ENCODE assay signal across 1 cellular context in genomic region chr10:60257767-60258428, GRCh38.
TF ChIP-seq lines count a peak whose summit lies in the region.

No MANE protein-coding gene starts in this region.

TF ChIP-seq in GM23338, 12 proteins besides CTCF, POLR2A, EP300 and RAD21 (continued from another document):
- TF ChIP-seq, protein P1, sequence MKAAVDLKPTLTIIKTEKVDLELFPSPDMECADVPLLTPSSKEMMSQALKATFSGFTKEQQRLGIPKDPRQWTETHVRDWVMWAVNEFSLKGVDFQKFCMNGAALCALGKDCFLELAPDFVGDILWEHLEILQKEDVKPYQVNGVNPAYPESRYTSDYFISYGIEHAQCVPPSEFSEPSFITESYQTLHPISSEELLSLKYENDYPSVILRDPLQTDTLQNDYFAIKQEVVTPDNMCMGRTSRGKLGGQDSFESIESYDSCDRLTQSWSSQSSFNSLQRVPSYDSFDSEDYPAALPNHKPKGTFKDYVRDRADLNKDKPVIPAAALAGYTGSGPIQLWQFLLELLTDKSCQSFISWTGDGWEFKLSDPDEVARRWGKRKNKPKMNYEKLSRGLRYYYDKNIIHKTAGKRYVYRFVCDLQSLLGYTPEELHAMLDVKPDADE (IDR thresholded peaks at IDR 0.05): no peak
- no peak for TF ChIP-seq CREB1 (CRISPR knock-in tag; IDR thresholded peaks at IDR 0.05; ENCODE audit: low read depth)
- TF ChIP-seq JUNB (IDR thresholded peaks at IDR 0.05; ENCODE audit: unreplicated experiment): no peak
- TF ChIP-seq, protein P2, sequence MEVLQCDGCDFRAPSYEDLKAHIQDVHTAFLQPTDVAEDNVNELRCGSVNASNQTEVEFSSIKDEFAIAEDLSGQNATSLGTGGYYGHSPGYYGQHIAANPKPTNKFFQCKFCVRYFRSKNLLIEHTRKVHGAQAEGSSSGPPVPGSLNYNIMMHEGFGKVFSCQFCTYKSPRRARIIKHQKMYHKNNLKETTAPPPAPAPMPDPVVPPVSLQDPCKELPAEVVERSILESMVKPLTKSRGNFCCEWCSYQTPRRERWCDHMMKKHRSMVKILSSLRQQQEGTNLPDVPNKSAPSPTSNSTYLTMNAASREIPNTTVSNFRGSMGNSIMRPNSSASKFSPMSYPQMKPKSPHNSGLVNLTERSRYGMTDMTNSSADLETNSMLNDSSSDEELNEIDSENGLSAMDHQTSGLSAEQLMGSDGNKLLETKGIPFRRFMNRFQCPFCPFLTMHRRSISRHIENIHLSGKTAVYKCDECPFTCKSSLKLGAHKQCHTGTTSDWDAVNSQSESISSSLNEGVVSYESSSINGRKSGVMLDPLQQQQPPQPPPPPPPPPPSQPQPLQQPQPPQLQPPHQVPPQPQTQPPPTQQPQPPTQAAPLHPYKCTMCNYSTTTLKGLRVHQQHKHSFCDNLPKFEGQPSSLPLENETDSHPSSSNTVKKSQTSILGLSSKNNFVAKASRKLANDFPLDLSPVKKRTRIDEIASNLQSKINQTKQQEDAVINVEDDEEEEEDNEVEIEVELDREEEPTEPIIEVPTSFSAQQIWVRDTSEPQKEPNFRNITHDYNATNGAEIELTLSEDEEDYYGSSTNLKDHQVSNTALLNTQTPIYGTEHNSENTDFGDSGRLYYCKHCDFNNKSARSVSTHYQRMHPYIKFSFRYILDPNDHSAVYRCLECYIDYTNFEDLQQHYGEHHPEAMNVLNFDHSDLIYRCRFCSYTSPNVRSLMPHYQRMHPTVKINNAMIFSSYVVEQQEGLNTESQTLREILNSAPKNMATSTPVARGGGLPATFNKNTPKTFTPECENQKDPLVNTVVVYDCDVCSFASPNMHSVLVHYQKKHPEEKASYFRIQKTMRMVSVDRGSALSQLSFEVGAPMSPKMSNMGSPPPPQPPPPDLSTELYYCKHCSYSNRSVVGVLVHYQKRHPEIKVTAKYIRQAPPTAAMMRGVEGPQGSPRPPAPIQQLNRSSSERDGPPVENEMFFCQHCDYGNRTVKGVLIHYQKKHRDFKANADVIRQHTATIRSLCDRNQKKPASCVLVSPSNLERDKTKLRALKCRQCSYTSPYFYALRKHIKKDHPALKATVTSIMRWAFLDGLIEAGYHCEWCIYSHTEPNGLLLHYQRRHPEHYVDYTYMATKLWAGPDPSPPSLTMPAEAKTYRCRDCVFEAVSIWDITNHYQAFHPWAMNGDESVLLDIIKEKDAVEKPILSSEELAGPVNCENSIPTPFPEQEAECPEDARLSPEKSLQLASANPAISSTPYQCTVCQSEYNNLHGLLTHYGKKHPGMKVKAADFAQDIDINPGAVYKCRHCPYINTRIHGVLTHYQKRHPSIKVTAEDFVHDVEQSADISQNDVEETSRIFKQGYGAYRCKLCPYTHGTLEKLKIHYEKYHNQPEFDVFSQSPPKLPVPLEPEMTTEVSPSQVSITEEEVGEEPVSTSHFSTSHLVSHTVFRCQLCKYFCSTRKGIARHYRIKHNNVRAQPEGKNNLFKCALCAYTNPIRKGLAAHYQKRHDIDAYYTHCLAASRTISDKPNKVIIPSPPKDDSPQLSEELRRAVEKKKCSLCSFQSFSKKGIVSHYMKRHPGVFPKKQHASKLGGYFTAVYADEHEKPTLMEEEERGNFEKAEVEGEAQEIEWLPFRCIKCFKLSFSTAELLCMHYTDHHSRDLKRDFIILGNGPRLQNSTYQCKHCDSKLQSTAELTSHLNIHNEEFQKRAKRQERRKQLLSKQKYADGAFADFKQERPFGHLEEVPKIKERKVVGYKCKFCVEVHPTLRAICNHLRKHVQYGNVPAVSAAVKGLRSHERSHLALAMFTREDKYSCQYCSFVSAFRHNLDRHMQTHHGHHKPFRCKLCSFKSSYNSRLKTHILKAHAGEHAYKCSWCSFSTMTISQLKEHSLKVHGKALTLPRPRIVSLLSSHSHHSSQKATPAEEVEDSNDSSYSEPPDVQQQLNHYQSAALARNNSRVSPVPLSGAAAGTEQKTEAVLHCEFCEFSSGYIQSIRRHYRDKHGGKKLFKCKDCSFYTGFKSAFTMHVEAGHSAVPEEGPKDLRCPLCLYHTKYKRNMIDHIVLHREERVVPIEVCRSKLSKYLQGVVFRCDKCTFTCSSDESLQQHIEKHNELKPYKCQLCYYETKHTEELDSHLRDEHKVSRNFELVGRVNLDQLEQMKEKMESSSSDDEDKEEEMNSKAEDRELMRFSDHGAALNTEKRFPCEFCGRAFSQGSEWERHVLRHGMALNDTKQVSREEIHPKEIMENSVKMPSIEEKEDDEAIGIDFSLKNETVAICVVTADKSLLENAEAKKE (CRISPR knock-in tag; IDR thresholded peaks at IDR 0.05): no peak
- TF ChIP-seq EZH2phosphoT487 (IDR thresholded peaks at IDR 0.05; ENCODE audit: unreplicated experiment): no peak
- no peak for TF ChIP-seq EZH2 (IDR thresholded peaks at IDR 0.05; ENCODE audit: low read depth, unreplicated experiment)
- no peak for TF ChIP-seq STAT1 (IDR thresholded peaks at IDR 0.05; ENCODE audit: unreplicated experiment)
- no peak for TF ChIP-seq POLR2AphosphoS5 (IDR thresholded peaks at IDR 0.05; ENCODE audit: low read depth)
- no peak for TF ChIP-seq ZNF114 (CRISPR knock-in tag; IDR thresholded peaks at IDR 0.05)
TF ChIP-seq in GM23338: peak in this region for 0.
